Comparison of ENCODE assay signal across 1 cellular context in genomic region chr19:19444694-19445155, GRCh38.
A peak's percentile ranks its signal among the peaks of the same experiment; 100 is the strongest.
TF ChIP-seq lines count a peak whose summit lies in the region.

No MANE protein-coding gene starts in this region.

TF ChIP-seq in K562, 482 proteins besides CTCF, POLR2A, EP300 and RAD21 (continued from another document and continues in another):
- TF ChIP-seq PATZ1 (CRISPR knock-in tag; IDR thresholded peaks at IDR 0.05; ENCODE audit: borderline replicate concordance) = no peak
- TF ChIP-seq SFPQ (IDR thresholded peaks at IDR 0.05; ENCODE audit: low read depth, low read length) = no peak
- no peak for TF ChIP-seq HOXB6 (CRISPR knock-in tag; IDR thresholded peaks at IDR 0.05; ENCODE audit: borderline replicate concordance)
- no peak for TF ChIP-seq PHTF2 (CRISPR knock-in tag; IDR thresholded peaks at IDR 0.05)
- no peak for TF ChIP-seq ZKSCAN8 (CRISPR knock-in tag; IDR thresholded peaks at IDR 0.05)
- peak; percentile 11 for TF ChIP-seq ZFP36 (IDR thresholded peaks at IDR 0.05; ENCODE audit: low read depth, low read length, partially characterized antibody)
- TF ChIP-seq ZNF830 (CRISPR knock-in tag; IDR thresholded peaks at IDR 0.05) = no peak
- no peak for TF ChIP-seq BDP1 (IDR thresholded peaks at IDR 0.05; ENCODE audit: insufficient read depth, insufficient read length)
- no peak for TF ChIP-seq SREBF2 (CRISPR knock-in tag; IDR thresholded peaks at IDR 0.05)
- TF ChIP-seq SRSF1 (IDR thresholded peaks at IDR 0.05; ENCODE audit: low read depth, low read length) = no peak
- no peak for TF ChIP-seq IRF9 (tag; IDR thresholded peaks at IDR 0.05)
- no peak for TF ChIP-seq ZNF224 (CRISPR knock-in tag; IDR thresholded peaks at IDR 0.05)
- no peak for TF ChIP-seq E2F6 (IDR thresholded peaks at IDR 0.05; ENCODE audit: borderline replicate concordance in 1 of 2, extremely low read depth in 1 of 2, insufficient read depth in 1 of 2, insufficient read length in 1 of 2, low read depth in 1 of 2, low read length in 1 of 2, poor library complexity in 1 of 2, severe bottlenecking in 1 of 2)
- TF ChIP-seq HNRNPL (IDR thresholded peaks at IDR 0.05; ENCODE audit: low read depth, low read length) = no peak
- 0 out of 4 replicates have a peak, but pooled peaks of 1 of the 2 experiments have one; percentile 23 for TF ChIP-seq HDAC1 (IDR thresholded peaks at IDR 0.05)
- no peak for TF ChIP-seq TAF9B (IDR thresholded peaks at IDR 0.05; ENCODE audit: partially characterized antibody)
- TF ChIP-seq ZBED1 (IDR thresholded peaks at IDR 0.05) = no peak
- no peak for TF ChIP-seq RBM17 (IDR thresholded peaks at IDR 0.05; ENCODE audit: borderline replicate concordance, low read depth, low read length)
- no peak for TF ChIP-seq ZNF324 (CRISPR knock-in tag; IDR thresholded peaks at IDR 0.05)
- no peak for TF ChIP-seq BHLHE40 (IDR thresholded peaks at IDR 0.05; ENCODE audit: low read length)
- TF ChIP-seq, protein P1, sequence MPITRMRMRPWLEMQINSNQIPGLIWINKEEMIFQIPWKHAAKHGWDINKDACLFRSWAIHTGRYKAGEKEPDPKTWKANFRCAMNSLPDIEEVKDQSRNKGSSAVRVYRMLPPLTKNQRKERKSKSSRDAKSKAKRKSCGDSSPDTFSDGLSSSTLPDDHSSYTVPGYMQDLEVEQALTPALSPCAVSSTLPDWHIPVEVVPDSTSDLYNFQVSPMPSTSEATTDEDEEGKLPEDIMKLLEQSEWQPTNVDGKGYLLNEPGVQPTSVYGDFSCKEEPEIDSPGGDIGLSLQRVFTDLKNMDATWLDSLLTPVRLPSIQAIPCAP (CRISPR knock-in tag; IDR thresholded peaks at IDR 0.05; ENCODE audit: borderline replicate concordance) = no peak
- no peak for TF ChIP-seq HNRNPLL (IDR thresholded peaks at IDR 0.05; ENCODE audit: low read depth, low read length, poor library complexity, severe bottlenecking)
- TF ChIP-seq SNRNP70 (optimal IDR thresholded peaks at IDR 0.05; ENCODE audit: low read depth, low read length) = no peak
- TF ChIP-seq GABPB1 (CRISPR knock-in tag; IDR thresholded peaks at IDR 0.05) = no peak
- TF ChIP-seq HMG20A (CRISPR knock-in tag; conservative IDR thresholded peaks at IDR 0.05) = no peak
- TF ChIP-seq SMARCA5 (IDR thresholded peaks at IDR 0.05) = peak; percentile 91
- no peak for TF ChIP-seq U2AF2 (optimal IDR thresholded peaks at IDR 0.05; ENCODE audit: low read depth, low read length)
- no peak for TF ChIP-seq PHB (CRISPR knock-in tag; IDR thresholded peaks at IDR 0.05)
- TF ChIP-seq, protein P2, sequence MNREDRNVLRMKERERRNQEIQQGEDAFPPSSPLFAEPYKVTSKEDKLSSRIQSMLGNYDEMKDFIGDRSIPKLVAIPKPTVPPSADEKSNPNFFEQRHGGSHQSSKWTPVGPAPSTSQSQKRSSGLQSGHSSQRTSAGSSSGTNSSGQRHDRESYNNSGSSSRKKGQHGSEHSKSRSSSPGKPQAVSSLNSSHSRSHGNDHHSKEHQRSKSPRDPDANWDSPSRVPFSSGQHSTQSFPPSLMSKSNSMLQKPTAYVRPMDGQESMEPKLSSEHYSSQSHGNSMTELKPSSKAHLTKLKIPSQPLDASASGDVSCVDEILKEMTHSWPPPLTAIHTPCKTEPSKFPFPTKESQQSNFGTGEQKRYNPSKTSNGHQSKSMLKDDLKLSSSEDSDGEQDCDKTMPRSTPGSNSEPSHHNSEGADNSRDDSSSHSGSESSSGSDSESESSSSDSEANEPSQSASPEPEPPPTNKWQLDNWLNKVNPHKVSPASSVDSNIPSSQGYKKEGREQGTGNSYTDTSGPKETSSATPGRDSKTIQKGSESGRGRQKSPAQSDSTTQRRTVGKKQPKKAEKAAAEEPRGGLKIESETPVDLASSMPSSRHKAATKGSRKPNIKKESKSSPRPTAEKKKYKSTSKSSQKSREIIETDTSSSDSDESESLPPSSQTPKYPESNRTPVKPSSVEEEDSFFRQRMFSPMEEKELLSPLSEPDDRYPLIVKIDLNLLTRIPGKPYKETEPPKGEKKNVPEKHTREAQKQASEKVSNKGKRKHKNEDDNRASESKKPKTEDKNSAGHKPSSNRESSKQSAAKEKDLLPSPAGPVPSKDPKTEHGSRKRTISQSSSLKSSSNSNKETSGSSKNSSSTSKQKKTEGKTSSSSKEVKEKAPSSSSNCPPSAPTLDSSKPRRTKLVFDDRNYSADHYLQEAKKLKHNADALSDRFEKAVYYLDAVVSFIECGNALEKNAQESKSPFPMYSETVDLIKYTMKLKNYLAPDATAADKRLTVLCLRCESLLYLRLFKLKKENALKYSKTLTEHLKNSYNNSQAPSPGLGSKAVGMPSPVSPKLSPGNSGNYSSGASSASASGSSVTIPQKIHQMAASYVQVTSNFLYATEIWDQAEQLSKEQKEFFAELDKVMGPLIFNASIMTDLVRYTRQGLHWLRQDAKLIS (CRISPR knock-in tag; IDR thresholded peaks at IDR 0.05) = no peak
- no peak for TF ChIP-seq TCF7 (IDR thresholded peaks at IDR 0.05; ENCODE audit: borderline replicate concordance)
- no peak for TF ChIP-seq CCNT2 (IDR thresholded peaks at IDR 0.05; ENCODE audit: borderline replicate concordance, extremely low read depth, insufficient read length, low read depth, low read length)
- TF ChIP-seq ZNF232 (CRISPR knock-in tag; IDR thresholded peaks at IDR 0.05) = no peak
- TF ChIP-seq ZNF133 (CRISPR knock-in tag; IDR thresholded peaks at IDR 0.05) = no peak
- TF ChIP-seq YY1 (IDR thresholded peaks at IDR 0.05; ENCODE audit: borderline replicate concordance in 1 of 3, control insufficient read depth in 1 of 3, extremely low read depth in 1 of 3, insufficient read depth in 3 of 3, insufficient read length in 1 of 3, insufficient replicate concordance in 2 of 3, low read depth in 1 of 3, low read length in 2 of 3) = peak in 1 of 3 experiments; percentile 30
- TF ChIP-seq, protein P3, sequence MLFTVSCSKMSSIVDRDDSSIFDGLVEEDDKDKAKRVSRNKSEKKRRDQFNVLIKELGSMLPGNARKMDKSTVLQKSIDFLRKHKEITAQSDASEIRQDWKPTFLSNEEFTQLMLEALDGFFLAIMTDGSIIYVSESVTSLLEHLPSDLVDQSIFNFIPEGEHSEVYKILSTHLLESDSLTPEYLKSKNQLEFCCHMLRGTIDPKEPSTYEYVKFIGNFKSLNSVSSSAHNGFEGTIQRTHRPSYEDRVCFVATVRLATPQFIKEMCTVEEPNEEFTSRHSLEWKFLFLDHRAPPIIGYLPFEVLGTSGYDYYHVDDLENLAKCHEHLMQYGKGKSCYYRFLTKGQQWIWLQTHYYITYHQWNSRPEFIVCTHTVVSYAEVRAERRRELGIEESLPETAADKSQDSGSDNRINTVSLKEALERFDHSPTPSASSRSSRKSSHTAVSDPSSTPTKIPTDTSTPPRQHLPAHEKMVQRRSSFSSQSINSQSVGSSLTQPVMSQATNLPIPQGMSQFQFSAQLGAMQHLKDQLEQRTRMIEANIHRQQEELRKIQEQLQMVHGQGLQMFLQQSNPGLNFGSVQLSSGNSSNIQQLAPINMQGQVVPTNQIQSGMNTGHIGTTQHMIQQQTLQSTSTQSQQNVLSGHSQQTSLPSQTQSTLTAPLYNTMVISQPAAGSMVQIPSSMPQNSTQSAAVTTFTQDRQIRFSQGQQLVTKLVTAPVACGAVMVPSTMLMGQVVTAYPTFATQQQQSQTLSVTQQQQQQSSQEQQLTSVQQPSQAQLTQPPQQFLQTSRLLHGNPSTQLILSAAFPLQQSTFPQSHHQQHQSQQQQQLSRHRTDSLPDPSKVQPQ (CRISPR knock-in tag; IDR thresholded peaks at IDR 0.05; ENCODE audit: borderline replicate concordance) = no peak
- no peak for TF ChIP-seq ZNF280B (CRISPR knock-in tag; IDR thresholded peaks at IDR 0.05)
- TF ChIP-seq NR2F6 (CRISPR knock-in tag; IDR thresholded peaks at IDR 0.05) = no peak
- no peak for TF ChIP-seq CHD1 (IDR thresholded peaks at IDR 0.05; ENCODE audit: low read length)
- no peak for TF ChIP-seq DIDO1 (tag; IDR thresholded peaks at IDR 0.05; ENCODE audit: low read depth)
